ENCODE assay signal across 8 cellular contexts in genomic region chr3:47824541-47825473, GRCh38. TPM values are rescaled to one million over a fixed set of nuclear protein-coding genes. Genes with fewer than 3 reads are reported as not detected.
DNase-seq lines count a peak whose midpoint lies in the region; ATAC-seq and TF ChIP-seq lines count a peak whose summit lies in the region.

No MANE protein-coding gene starts in this region.

- DNase-seq in DMS53 treated with DMSO at 0.1 percent for 48 hours (lab: John Stamatoyannopoulos, UW; ENCODE audit: unreplicated experiment) (peak; percentile 8), HuH-7.5 (ENCODE audit: low spot score) (peak; percentile 97), Peyer's patch (peak; percentile 71 to 86 (median 86)), fibroblast of pulmonary artery (ENCODE audit: low read depth) (peak; percentile 88), nephron progenitor cell (peak; percentile 83)

- H3K4me1 Mint-ChIP-seq in activated T-helper 17 cell treated with anti-CD3 and anti-CD28 coated beads, Interleukin-2, amount 50 U/mL, for 72 hours, result peaks cover 17% of the 10 kb centered on the region
- H3K4me1 Mint-ChIP-seq in nephron progenitor cell, result peaks cover 23% of the 10 kb centered on the region
- peaks cover 46% of the 10 kb centered on the region for H3K4me1 Mint-ChIP-seq in stimulated activated naive CD8-positive, alpha-beta T cell treated with anti-CD3 and anti-CD28 coated beads, Interleukin-15, Interleukin-2, amounts not matched to agents 100 ng/mL and 50 ng/mL, for 24 hours (ENCODE audit: low read depth)

- TF ChIP-seq CTCF in Peyer's patch (IDR thresholded peaks at IDR 0.05), result peak; percentile 76 to 93 (median 86)
- TF ChIP-seq CTCF in fibroblast of pulmonary artery (IDR thresholded peaks at IDR 0.05; ENCODE audit: low read length, missing control alignments), result peak; percentile 38
- peak; percentile 72 for TF ChIP-seq CTCF in nephron progenitor cell (IDR thresholded peaks at IDR 0.05)

- no peaks in the 10 kb centered on the region for H3K9me3 ChIP-seq in Peyer's patch

- H3K27me3 Mint-ChIP-seq in activated T-helper 17 cell treated with anti-CD3 and anti-CD28 coated beads, Interleukin-2, amount 50 U/mL, for 72 hours, result no peaks in the 10 kb centered on the region
- no peaks in the 10 kb centered on the region for H3K27me3 Mint-ChIP-seq in nephron progenitor cell (ENCODE audit: low read depth, poor library complexity)
- H3K27me3 Mint-ChIP-seq in stimulated activated naive CD8-positive, alpha-beta T cell treated with anti-CD3 and anti-CD28 coated beads, Interleukin-15, Interleukin-2, amounts not matched to agents 100 ng/mL and 50 ng/mL, for 24 hours, result no peaks in the 10 kb centered on the region

- peak overlapping the region; percentile 70 to 84 (median 78) for H3K27ac ChIP-seq in Peyer's patch

- TF ChIP-seq POLR2A in Peyer's patch (IDR thresholded peaks at IDR 0.05), result peak in 1 of 2 donors; percentile 17

- no peaks in the 10 kb centered on the region for H3K9me3 Mint-ChIP-seq in activated T-helper 17 cell treated with anti-CD3 and anti-CD28 coated beads, Interleukin-2, amount 50 U/mL, for 72 hours
- H3K9me3 Mint-ChIP-seq in nephron progenitor cell, result no peaks in the 10 kb centered on the region
- H3K9me3 Mint-ChIP-seq in stimulated activated naive CD8-positive, alpha-beta T cell treated with anti-CD3 and anti-CD28 coated beads, Interleukin-15, Interleukin-2, amounts not matched to agents 100 ng/mL and 50 ng/mL, for 24 hours, result no peaks in the 10 kb centered on the region

- no peaks in the 10 kb centered on the region for H3K27me3 ChIP-seq in Peyer's patch

- ATAC-seq in GM21526 (IDR thresholded peaks at IDR 0.05; ENCODE audit: low FRiP score, unreplicated experiment), result peak; percentile 90
- ATAC-seq in activated T-helper 17 cell treated with anti-CD3 and anti-CD28 coated beads, Interleukin-2, amount 50 U/mL, for 72 hours (replicated peaks), result peak; percentile 99

- H3K4me3 ChIP-seq in Peyer's patch, result peak overlapping the region; percentile 82 to 98 (median 97)
- H3K4me3 ChIP-seq in fibroblast of pulmonary artery (replicated peaks; ENCODE audit: low read depth, low read length), result peak overlapping the region; percentile 95

- peak overlapping the region; percentile 96 for H3K27ac Mint-ChIP-seq in activated T-helper 17 cell treated with anti-CD3 and anti-CD28 coated beads, Interleukin-2, amount 50 U/mL, for 72 hours
- H3K27ac Mint-ChIP-seq in nephron progenitor cell, result peak overlapping the region; percentile 65
- H3K27ac Mint-ChIP-seq in stimulated activated naive CD8-positive, alpha-beta T cell treated with anti-CD3 and anti-CD28 coated beads, Interleukin-15, Interleukin-2, amounts not matched to agents 100 ng/mL and 50 ng/mL, for 24 hours, result peak overlapping the region; percentile 91

- H3K4me1 ChIP-seq in Peyer's patch, result peaks cover 0 to 17% (median 10%) of the 10 kb centered on the region in 4 donors

- H3K36me3 ChIP-seq in Peyer's patch, result peaks cover 0 to 39% (median 0%) of the 10 kb centered on the region in 3 donors

- H3K4me3 Mint-ChIP-seq in activated T-helper 17 cell treated with anti-CD3 and anti-CD28 coated beads, Interleukin-2, amount 50 U/mL, for 72 hours, result peak overlapping the region; percentile 91
- H3K4me3 Mint-ChIP-seq in nephron progenitor cell, result peak overlapping the region; percentile 95
- peak overlapping the region; percentile 92 for H3K4me3 Mint-ChIP-seq in stimulated activated naive CD8-positive, alpha-beta T cell treated with anti-CD3 and anti-CD28 coated beads, Interleukin-15, Interleukin-2, amounts not matched to agents 100 ng/mL and 50 ng/mL, for 24 hours

- peaks cover 44% of the 10 kb centered on the region for H3K36me3 Mint-ChIP-seq in activated T-helper 17 cell treated with anti-CD3 and anti-CD28 coated beads, Interleukin-2, amount 50 U/mL, for 72 hours (ENCODE audit: low read depth)
- H3K36me3 Mint-ChIP-seq in nephron progenitor cell (ENCODE audit: low read depth), result peaks cover 46% of the 10 kb centered on the region
- H3K36me3 Mint-ChIP-seq in stimulated activated naive CD8-positive, alpha-beta T cell treated with anti-CD3 and anti-CD28 coated beads, Interleukin-15, Interleukin-2, amounts not matched to agents 100 ng/mL and 50 ng/mL, for 24 hours (ENCODE audit: low read depth), result peaks cover 47% of the 10 kb centered on the region

RNA-seq across cellular contexts. Expression of gene DHX30, which starts 21.9 kb away (rescaled TPM):
- total RNA-seq in Peyer's patch, result 10 to 100 TPM; 42.0 to 72.9 (median 58.5) TPM
- total RNA-seq in activated T-helper 17 cell treated with anti-CD3 and anti-CD28 coated beads, Interleukin-2, amount 50 U/mL, for 72 hours, result 10 to 100 TPM; 48.8 to 93.8 TPM

RNA-seq across cellular contexts. Expression of gene SMARCC1, which starts 43.1 kb away (rescaled TPM):
- total RNA-seq in Peyer's patch, result 100 to 1,000 TPM in 1 of 4 donors, 10 to 100 TPM in 3; 25.0 to 110 (median 56.4) TPM
- 100 to 1,000 TPM; 114 to 134 TPM for total RNA-seq in activated T-helper 17 cell treated with anti-CD3 and anti-CD28 coated beads, Interleukin-2, amount 50 U/mL, for 72 hours

Comparison
In these comparisons a context has a peak if more than half of its experiments do, and no peak if none do; other contexts are left out.
1. Peak in every context shown above with its lines: DNase-seq, ATAC-seq, H3K4me3 ChIP-seq and H3K27ac ChIP-seq.
2. DNase-seq: peak in every context shown above with its lines; median percentile 97 in HuH-7.5; 88 in fibroblast of pulmonary artery; 86 in Peyer's patch; 83 in nephron progenitor cell; 8 in DMS53 treated with DMSO at 0.1 percent for 48 hours.